ENCODE assay signal across 14 cellular contexts in genomic region chr13:35499131-35500051, GRCh38. TPM values are rescaled to one million over a fixed set of nuclear protein-coding genes. Genes with fewer than 3 reads are reported as not detected.
A peak's percentile ranks its signal among the peaks of the same experiment; 100 is the strongest.
DNase-seq lines count a peak whose midpoint lies in the region; ATAC-seq, FAIRE-seq and TF ChIP-seq lines count a peak whose summit lies in the region.
"Had no signal": no experiment of that assay in that cellular context is flagged by ENCODE, and none has a peak within 500 bp of the region (broad histone marks: within the 10 kb centered on the region; RNA-seq: fewer than 3 reads in every experiment).

No MANE protein-coding gene starts in this region.

- no peaks in the 10 kb centered on the region for H3K36me3 Mint-ChIP-seq in activated naive CD4-positive, alpha-beta T cell treated with anti-CD3 and anti-CD28 coated beads for 36 hours (ENCODE audit: low read depth)

- no peak overlapping the region for H3K4me3 ChIP-seq in left lung

- ATAC-seq in left lung = peak; percentile 94

- no peak overlapping the region for H3K27ac Mint-ChIP-seq in activated naive CD4-positive, alpha-beta T cell treated with anti-CD3 and anti-CD28 coated beads for 36 hours
- H3K27ac Mint-ChIP-seq: activated T-cell treated with anti-CD3 and anti-CD28 coated beads, Interleukin-2, amount 50 U/mL, for 24 hours; T-helper 1 cell treated with Interleukin-12 subunit alpha and Interleukin-12 subunit beta and Interleukin-4 antibody, amounts not matched to agents 30 μg/mL and 1 μg/mL, for 36 hours had no signal

- TF ChIP-seq CTCF in left lung (IDR thresholded peaks at IDR 0.05) = no peak

- DNase-seq in DMS53 (lab: John Stamatoyannopoulos, UW) = peak; percentile 97
- DNase-seq in NCI-H187 treated with DMSO at 0.1 percent for 48 hours (lab: John Stamatoyannopoulos, UW) = peak; percentile 92
- DNase-seq in NCI-H69 (lab: John Stamatoyannopoulos, UW) = peak; percentile 93
- DNase-seq in left lung = no peak
- no peak for DNase-seq in urothelium cell line (ENCODE audit: low spot score)
- no peak for DNase-seq in activated naive CD4-positive, alpha-beta T cell treated with anti-CD3 and anti-CD28 coated beads for 36 hours
- DNase-seq in SW 1271 (lab: John Stamatoyannopoulos, UW) = no peak
- DNase-seq in NCI-H226 = no peak
- DNase-seq: activated CD4-positive, alpha-beta T cell treated with anti-CD3 and anti-CD28 coated beads for 48 hours; activated T-cell treated with anti-CD3 and anti-CD28 coated beads, Interleukin-2, amount 50 U/mL, for 24 hours; amniotic stem cell; posterior cingulate gyrus had no signal

- no peak overlapping the region for H3K27ac ChIP-seq in left lung

- CTCF ChIA-PET in activated naive CD4-positive, alpha-beta T cell treated with anti-CD3 and anti-CD28 coated beads for 36 hours (lab: Charles Lee) = interaction anchor here (0.6 kb wide), 1 partner anchor 1638 kb away, joined by 3 read pairs; no protein-coding TSS in a partner anchor

- H3K36me3 ChIP-seq in left lung = no peaks in the 10 kb centered on the region

- peaks cover 0 to 7% of the 10 kb centered on the region in 2 donors for H3K9me3 ChIP-seq in left lung

- intact Hi-C loops in left lung (cut with DNase I) = no loop called here
- intact Hi-C loops in activated naive CD4-positive, alpha-beta T cell treated with anti-CD3 and anti-CD28 coated beads for 36 hours (cut with micrococcal nuclease) = no loop called here

- no peaks in the 10 kb centered on the region for H3K27me3 ChIP-seq in left lung

- no peaks in the 10 kb centered on the region for H3K4me1 ChIP-seq in left lung

- no peak overlapping the region for H3K4me3 Mint-ChIP-seq in activated naive CD4-positive, alpha-beta T cell treated with anti-CD3 and anti-CD28 coated beads for 36 hours
- H3K4me3 Mint-ChIP-seq: activated T-cell treated with anti-CD3 and anti-CD28 coated beads, Interleukin-2, amount 50 U/mL, for 24 hours; T-helper 1 cell treated with Interleukin-12 subunit alpha and Interleukin-12 subunit beta and Interleukin-4 antibody, amounts not matched to agents 30 μg/mL and 1 μg/mL, for 36 hours had no signal

- no peaks in the 10 kb centered on the region for H3K27me3 Mint-ChIP-seq in activated naive CD4-positive, alpha-beta T cell treated with anti-CD3 and anti-CD28 coated beads for 36 hours (ENCODE audit: low read depth)
- H3K27me3 Mint-ChIP-seq: activated T-cell treated with anti-CD3 and anti-CD28 coated beads, Interleukin-2, amount 50 U/mL, for 24 hours had no signal

- H3K4me1 Mint-ChIP-seq in activated naive CD4-positive, alpha-beta T cell treated with anti-CD3 and anti-CD28 coated beads for 36 hours (ENCODE audit: low read depth) = no peaks in the 10 kb centered on the region

- FAIRE-seq in urothelium cell line (lab: Jason Lieb, UNC) = no peak

- H3K9me3 Mint-ChIP-seq in activated naive CD4-positive, alpha-beta T cell treated with anti-CD3 and anti-CD28 coated beads for 36 hours = peaks cover 3% of the 10 kb centered on the region
- H3K9me3 Mint-ChIP-seq: T-helper 1 cell treated with Interleukin-12 subunit alpha and Interleukin-12 subunit beta and Interleukin-4 antibody, amounts not matched to agents 30 μg/mL and 1 μg/mL, for 36 hours had no signal

RNA-seq across cellular contexts. Expression of gene MAB21L1, which starts 22.9 kb away (rescaled TPM):
- total RNA-seq in left lung = under 1 TPM; 0.10 to 0.12 TPM
- total RNA-seq in activated naive CD4-positive, alpha-beta T cell treated with anti-CD3 and anti-CD28 coated beads for 36 hours = not detected
- total RNA-seq: HT1080 had no signal

Comparison
In these comparisons a context has a peak if more than half of its experiments do, and no peak if none do; other contexts are left out.
1. DNase-seq: peak in DMS53 (single experiment), NCI-H187 treated with DMSO at 0.1 percent for 48 hours (single experiment) and NCI-H69 (single experiment); none in left lung (0 of 2), urothelium cell line (single experiment), activated naive CD4-positive, alpha-beta T cell treated with anti-CD3 and anti-CD28 coated beads for 36 hours (single experiment), SW 1271 (0 of 2) and NCI-H226 (single experiment).